25 cellular contexts compared by ENCODE assay signal in the genomic region with DNA sequence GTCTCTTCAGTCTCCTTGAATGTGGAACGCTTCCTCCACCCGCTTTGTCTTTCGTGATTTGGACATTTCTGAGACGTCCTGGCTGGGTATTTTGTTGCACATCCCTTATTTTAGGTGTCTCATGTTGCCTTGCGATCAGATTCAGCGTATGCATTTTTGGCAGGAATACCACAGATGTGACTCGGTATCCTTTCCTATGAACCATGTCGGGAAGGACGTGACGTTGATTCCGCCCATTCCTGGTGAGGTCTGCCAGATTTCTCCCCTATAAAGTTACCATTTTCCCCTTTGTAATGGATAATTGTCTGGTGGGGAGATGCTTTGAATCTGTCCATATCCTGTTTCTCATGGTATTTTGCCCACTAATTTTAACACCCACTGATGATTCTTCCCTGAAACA.
"Had no signal": no experiment of that assay in that cellular context is flagged by ENCODE, and none has a peak within 500 bp of the region (broad histone marks: within the 10 kb centered on the region; RNA-seq: fewer than 3 reads in every experiment).

No MANE protein-coding gene starts in this region.

- H3K4me3 ChIP-seq: colonic mucosa, gastroesophageal sphincter, heart left ventricle, hepatocyte, left lung, neural progenitor cell, skin epidermis, testis, tibial nerve, upper lobe of left lung had no signal

- H2AFZ ChIP-seq: hepatocyte, neural progenitor cell had no signal

- H3K9me3 ChIP-seq: colonic mucosa, gastroesophageal sphincter, heart left ventricle, left lung, psoas muscle, testis, tibial nerve, upper lobe of left lung had no signal

- H3K9ac ChIP-seq: neural progenitor cell had no signal

- DNase-seq: colonic mucosa; foreskin keratinocyte; heart left ventricle; left cardiac atrium; left lung; mammary epithelial cell; mesendoderm; midbrain; naive thymus-derived CD4-positive, alpha-beta T cell; psoas muscle; right cardiac atrium; stimulated activated CD4-positive, alpha-beta T cell treated with anti-CD3 and anti-CD28 coated beads, Interleukin-15, amount 100 ng/mL, for 24 hours; stimulated activated CD4-positive, alpha-beta T cell treated with anti-CD3 and anti-CD28 coated beads, Interleukin-2, amount 100 ng/mL, for 48 hours; stimulated activated naive CD4-positive, alpha-beta T cell; substantia nigra; testis; upper lobe of left lung had no signal

- H3K9me3 Mint-ChIP-seq: central memory CD8-positive, alpha-beta T cell; dendritic cell treated with granulocyte-macrophage colony-stimulating factor and Interleukin-4, amounts not matched to agents 40 ng/mL and 50 ng/mL, for 4 days; naive thymus-derived CD4-positive, alpha-beta T cell; nephron; neural progenitor cell had no signal

- H3K36me3 ChIP-seq: colonic mucosa, gastroesophageal sphincter, heart left ventricle, left lung, neural progenitor cell, tibial nerve, upper lobe of left lung had no signal

- ATAC-seq: foreskin keratinocyte; gastroesophageal sphincter; heart left ventricle; left cardiac atrium; left lung; naive thymus-derived CD4-positive, alpha-beta T cell; psoas muscle; right cardiac atrium had no signal

- H3K4me3 Mint-ChIP-seq: central memory CD8-positive, alpha-beta T cell; dendritic cell treated with granulocyte-macrophage colony-stimulating factor and Interleukin-4, amounts not matched to agents 40 ng/mL and 50 ng/mL, for 4 days; naive thymus-derived CD4-positive, alpha-beta T cell; nephron; neural progenitor cell had no signal

- H3K27ac Mint-ChIP-seq: nephron, neural progenitor cell had no signal

- H3K27ac ChIP-seq: colonic mucosa, foreskin keratinocyte, gastroesophageal sphincter, heart left ventricle, hepatocyte, left lung, neural progenitor cell, psoas muscle, skin epidermis, testis, tibial nerve, upper lobe of left lung had no signal

- H3K27me3 ChIP-seq: colonic mucosa, foreskin keratinocyte, testis had no signal

- H3K36me3 Mint-ChIP-seq: naive thymus-derived CD4-positive, alpha-beta T cell; neural progenitor cell had no signal

- H3K4me2 ChIP-seq: hepatocyte, neural progenitor cell had no signal

- H3K4me1 ChIP-seq: colonic mucosa, gastroesophageal sphincter, testis had no signal
